In genomic region chr2:191020742-191021381, GRCh38 we compare ENCODE assay signal across 7 cellular contexts. TPM values are rescaled to one million over a fixed set of nuclear protein-coding genes. Genes with fewer than 3 reads are reported as not detected.
DNase-seq lines count a peak whose midpoint lies in the region; ATAC-seq, FAIRE-seq and TF ChIP-seq lines count a peak whose summit lies in the region.

No MANE protein-coding gene starts in this region.

- H3K9me3 ChIP-seq in KOPT-K1 (ENCODE audit: insufficient read depth, low read length, poor library complexity, severe bottlenecking) (no peaks in the 10 kb centered on the region), parathyroid adenoma (ENCODE audit: control insufficient read depth, low read length) (no peaks in the 10 kb centered on the region)

- TF ChIP-seq POLR2A in GM12891 (IDR thresholded peaks at IDR 0.05; ENCODE audit: low read depth, low read length) = peak; percentile 84

- no peak overlapping the region for H3K27ac Mint-ChIP-seq in activated CD8-positive, alpha-beta T cell treated with anti-CD3 and anti-CD28 coated beads for 36 hours

- H3K36me3 Mint-ChIP-seq in activated CD8-positive, alpha-beta T cell treated with anti-CD3 and anti-CD28 coated beads for 36 hours (ENCODE audit: low read depth) = peaks cover 11% of the 10 kb centered on the region

- CTCF ChIA-PET in activated CD8-positive, alpha-beta T cell treated with anti-CD3 and anti-CD28 coated beads for 36 hours (lab: Charles Lee) = interaction anchor here (1.3 to 1.6 kb wide), 3 partner anchors 8 to 134 kb away, joined by 4 to 8 read pairs (median 4); no protein-coding TSS in a partner anchor

- peak overlapping the region; percentile 83 for H2AFZ ChIP-seq in parathyroid adenoma

- FAIRE-seq in GM12891 (lab: Jason Lieb, UNC) = no peak

- intact Hi-C loops in activated CD8-positive, alpha-beta T cell treated with anti-CD3 and anti-CD28 coated beads for 36 hours (cut with micrococcal nuclease) = no loop called here

- no peaks in the 10 kb centered on the region for H3K79me2 ChIP-seq in parathyroid adenoma

- peak overlapping the region; percentile 90 for H3K4me3 ChIP-seq in fibroblast of the aortic adventitia (ENCODE audit: low read depth, low read length)
- peak overlapping the region; percentile 95 for H3K4me3 ChIP-seq in parathyroid adenoma (ENCODE audit: low read depth, low read length)

- no peak overlapping the region for H3K9ac ChIP-seq in parathyroid adenoma

- H3K36me3 ChIP-seq in KOPT-K1 (ENCODE audit: insufficient read depth, low read length) = no peaks in the 10 kb centered on the region
- H3K36me3 ChIP-seq in parathyroid adenoma (ENCODE audit: control insufficient read depth, insufficient read depth, low read length) = no peaks in the 10 kb centered on the region

- DNase-seq in GM12891 (ENCODE audit: insufficient read length, low spot score) = no peak
- DNase-seq in H4 (ENCODE audit: low spot score) = peak; percentile 26
- peak; percentile 69 for DNase-seq in activated CD8-positive, alpha-beta T cell treated with anti-CD3 and anti-CD28 coated beads for 36 hours
- peak; percentile 91 for DNase-seq in fibroblast of the aortic adventitia (ENCODE audit: low read depth)
- DNase-seq in NCI-H2171 treated with DMSO at 0.1 percent for 48 hours (lab: John Stamatoyannopoulos, UW) = no peak

- peak overlapping the region; percentile 99 for H3K4me2 ChIP-seq in parathyroid adenoma (ENCODE audit: low read length)

- POLR2A ChIA-PET in activated CD8-positive, alpha-beta T cell treated with anti-CD3 and anti-CD28 coated beads for 36 hours (lab: Charles Lee) = interaction anchor here (0.7 to 2.7 kb wide), 26 partner anchors 8 to 655 kb away, joined by 3 to 56 read pairs (median 6); partner anchors contain the start of genes GLS and STAT4

- H3K27ac ChIP-seq in KOPT-K1 (ENCODE audit: low read depth, low read length, poor library complexity, severe bottlenecking) (peak overlapping the region; percentile 98), parathyroid adenoma (peak overlapping the region; percentile 61)

- peak; percentile 40 for ATAC-seq in activated CD8-positive, alpha-beta T cell treated with anti-CD3 and anti-CD28 coated beads for 36 hours

- no peaks in the 10 kb centered on the region for H3K27me3 Mint-ChIP-seq in activated CD8-positive, alpha-beta T cell treated with anti-CD3 and anti-CD28 coated beads for 36 hours

- H3K9me3 Mint-ChIP-seq in activated CD8-positive, alpha-beta T cell treated with anti-CD3 and anti-CD28 coated beads for 36 hours = peaks cover 6% of the 10 kb centered on the region

- no peak for TF ChIP-seq CTCF in activated CD8-positive, alpha-beta T cell treated with anti-CD3 and anti-CD28 coated beads for 36 hours (IDR thresholded peaks at IDR 0.05)
- TF ChIP-seq CTCF in fibroblast of the aortic adventitia (IDR thresholded peaks at IDR 0.05; ENCODE audit: insufficient read depth, low read length) = no peak
- no peak for TF ChIP-seq CTCF in parathyroid adenoma (IDR thresholded peaks at IDR 0.05)

- H3K4me1 Mint-ChIP-seq in activated CD8-positive, alpha-beta T cell treated with anti-CD3 and anti-CD28 coated beads for 36 hours (ENCODE audit: low read depth) = peaks cover 37% of the 10 kb centered on the region

- no peak overlapping the region for H3K4me3 Mint-ChIP-seq in activated CD8-positive, alpha-beta T cell treated with anti-CD3 and anti-CD28 coated beads for 36 hours

- H3K27me3 ChIP-seq in parathyroid adenoma (ENCODE audit: control insufficient read depth, insufficient read depth, low read length) = no peaks in the 10 kb centered on the region

- H3K4me1 ChIP-seq in parathyroid adenoma = no peaks in the 10 kb centered on the region

TF ChIP-seq in GM12891, 5 proteins besides CTCF, POLR2A, EP300 and RAD21:
- TF ChIP-seq TAF1 (IDR thresholded peaks at IDR 0.05; ENCODE audit: low read depth, low read length) = peak; percentile 44; the same call in 1 of the 2 replicates
- no peak for TF ChIP-seq PAX5 (IDR thresholded peaks at IDR 0.05; ENCODE audit: insufficient read depth, low read length, severe bottlenecking)
- no peak; the same call in 1 of the 2 replicates for TF ChIP-seq POU2F2 (IDR thresholded peaks at IDR 0.05; ENCODE audit: low read depth, low read length)
- no peak for TF ChIP-seq SPI1 (IDR thresholded peaks at IDR 0.05; ENCODE audit: low read depth, low read length)
- peak; percentile 83 for TF ChIP-seq POLR2AphosphoS5 (IDR thresholded peaks at IDR 0.05; ENCODE audit: low read depth, low read length)

RNA-seq across cellular contexts. Expression of gene STAT1, which starts 6.9 kb away (rescaled TPM):
- polyA plus RNA-seq in GM12891 (2012; ENCODE audit: low read depth, missing spikeins) = 320 TPM
- total RNA-seq in H4 (2014; rRNA removed; shearing (Covaris generic)) = 88.6 and 110 TPM in 2 replicates
- total RNA-seq in activated CD8-positive, alpha-beta T cell treated with anti-CD3 and anti-CD28 coated beads for 36 hours = 100 to 1,000 TPM; 293 to 311 TPM
- 116 and 122 TPM in 2 replicates for total RNA-seq in fibroblast of the aortic adventitia (ENCODE audit: low replicate concordance)

Comparison
In these comparisons a context has a peak if more than half of its experiments do, and no peak if none do; other contexts are left out.
1. DNase-seq: peak in H4 (single experiment), activated CD8-positive, alpha-beta T cell treated with anti-CD3 and anti-CD28 coated beads for 36 hours (single experiment) and fibroblast of the aortic adventitia (single experiment); none in GM12891 (single experiment) and NCI-H2171 treated with DMSO at 0.1 percent for 48 hours (single experiment).